Comparison of ENCODE assay signal across 23 cellular contexts in genomic region chr3:73363093-73363492, GRCh38.
"Had no signal": no experiment of that assay in that cellular context is flagged by ENCODE, and none has a peak within 500 bp of the region (broad histone marks: within the 10 kb centered on the region; RNA-seq: fewer than 3 reads in every experiment).

No MANE protein-coding gene starts in this region.

- H3K27ac ChIP-seq: coronary artery, dorsolateral prefrontal cortex, epithelial cell of prostate, esophagus squamous epithelium, gastrocnemius medialis, heart right ventricle, left lung, lower lobe of right lung had no signal

- H3K27me3 ChIP-seq: dorsolateral prefrontal cortex, esophagus squamous epithelium, gastrocnemius medialis, heart right ventricle, left lung had no signal

- ATAC-seq: esophagus mucosa, gastrocnemius medialis, heart right ventricle, left cardiac atrium, left lung, left ventricle myocardium superior, lower lobe of right lung, mucosa of descending colon had no signal

- H3K9me3 ChIP-seq: gastrocnemius medialis, lower lobe of right lung, mucosa of descending colon had no signal

- H3K4me3 Mint-ChIP-seq: mesothelial cell of epicardium had no signal

- DNase-seq: dermis blood vessel endothelial cell; dorsolateral prefrontal cortex; effector CD4-positive, alpha-beta T cell; effector memory CD4-positive, alpha-beta T cell; erythroblast; esophagus squamous epithelium; foreskin fibroblast; foreskin melanocyte; gastrocnemius medialis; glutamatergic neuron; head of caudate nucleus; heart right ventricle; hippocampal formation; left cardiac atrium; left lung; left ventricle myocardium superior; lower lobe of right lung; mesenchymal stem cell; mucosa of descending colon had no signal

- H3K4me3 ChIP-seq: coronary artery, dorsolateral prefrontal cortex, esophagus squamous epithelium, gastrocnemius medialis, heart right ventricle, left lung, lower lobe of right lung, mucosa of descending colon had no signal

- H3K4me1 ChIP-seq: gastrocnemius medialis, left lung, lower lobe of right lung had no signal

- H3K27ac Mint-ChIP-seq: mesothelial cell of epicardium had no signal

- H3K36me3 Mint-ChIP-seq: mesothelial cell of epicardium had no signal

- H3K36me3 ChIP-seq: esophagus squamous epithelium, gastrocnemius medialis, heart right ventricle, left lung, lower lobe of right lung had no signal
